In genomic region chr5:78886650-78887230, GRCh38 we compare ENCODE assay signal across 1 cellular context.
TF ChIP-seq lines count a peak whose summit lies in the region.

No MANE protein-coding gene starts in this region.

TF ChIP-seq in H1, 55 proteins besides CTCF, POLR2A, EP300 and RAD21 (continued from another document):
- no peak for TF ChIP-seq CHD7 (IDR thresholded peaks at IDR 0.05; ENCODE audit: insufficient replicate concordance, low read length)
- TF ChIP-seq HDAC6 (IDR thresholded peaks at IDR 0.05; ENCODE audit: low read depth, low read length) = no peak
- TF ChIP-seq USF2 (IDR thresholded peaks at IDR 0.05; ENCODE audit: low read length) = no peak
- no peak for TF ChIP-seq RNF2 (IDR thresholded peaks at IDR 0.05; ENCODE audit: borderline replicate concordance, low read depth, low read length, missing control alignments, poor library complexity, severe bottlenecking)
- no peak for TF ChIP-seq SIX5 (IDR thresholded peaks at IDR 0.05; ENCODE audit: low read depth, low read length)
